In the genomic region with DNA sequence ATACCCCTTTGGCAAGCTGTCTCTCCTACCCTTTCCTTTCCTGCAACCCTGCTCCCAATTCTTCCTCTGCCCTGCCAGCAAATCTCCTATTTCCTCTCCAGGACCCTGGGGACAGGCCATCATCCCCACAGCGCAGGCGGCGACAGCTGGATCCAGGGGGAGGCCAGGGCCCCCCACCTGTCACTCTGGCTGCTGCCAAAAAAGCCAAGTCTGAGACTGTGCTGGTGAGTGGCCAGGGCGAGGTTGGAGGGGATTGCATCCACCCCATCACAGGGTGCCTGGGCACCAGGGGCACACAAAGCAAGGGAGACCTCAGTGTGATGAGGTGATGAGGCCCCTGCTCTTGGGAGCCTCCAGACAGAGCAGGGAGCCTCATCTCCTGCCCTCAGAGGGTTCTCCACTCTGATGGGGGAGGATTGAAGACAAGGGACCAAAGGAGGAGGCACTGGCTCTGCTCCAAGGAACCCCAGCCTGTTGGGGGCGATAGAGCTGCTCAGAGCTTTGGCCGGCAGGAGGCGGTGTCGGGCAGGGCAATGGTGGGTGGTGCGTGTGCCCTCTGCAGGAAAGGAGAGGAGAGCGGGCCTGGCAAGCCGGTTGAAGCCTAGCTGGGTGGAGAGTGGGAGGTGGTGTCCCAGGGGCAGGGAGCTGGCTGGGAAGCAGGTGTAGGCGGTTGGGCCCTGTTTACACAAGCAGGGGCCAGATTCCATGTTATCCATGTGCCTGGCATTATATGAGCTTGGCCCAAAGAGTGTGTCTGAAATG, we compare ENCODE assay signal across 8 cellular contexts. TPM values are rescaled to one million over a fixed set of nuclear protein-coding genes. Genes with fewer than 3 reads are reported as not detected.
DNase-seq lines count a peak whose midpoint lies in the region; ATAC-seq and TF ChIP-seq lines count a peak whose summit lies in the region.

No MANE protein-coding gene starts in this region.

- H3K4me1 Mint-ChIP-seq in chondrocyte (ENCODE audit: low read depth): peaks cover 14% of the 10 kb centered on the region
- H3K4me1 Mint-ChIP-seq in nephron: peaks cover 42% of the 10 kb centered on the region

- ATAC-seq in GM21515 (IDR thresholded peaks at IDR 0.05; ENCODE audit: unreplicated experiment): no peak
- no peak for ATAC-seq in activated CD4-positive, CD25-positive, alpha-beta regulatory T cell treated with anti-CD3 and anti-CD28 coated beads, Interleukin-2, amount 50 U/mL, for 24 hours

- H3K27me3 Mint-ChIP-seq in chondrocyte (ENCODE audit: low read depth): no peaks in the 10 kb centered on the region
- peaks cover 7% of the 10 kb centered on the region for H3K27me3 Mint-ChIP-seq in nephron (ENCODE audit: low read depth)

- H3K9me3 Mint-ChIP-seq in chondrocyte (ENCODE audit: low read depth) (no peaks in the 10 kb centered on the region), nephron (no peaks in the 10 kb centered on the region)

- H3K4me3 Mint-ChIP-seq in chondrocyte (ENCODE audit: unreplicated experiment) (no peak overlapping the region), nephron (no peak overlapping the region)

- DNase-seq in NCI-H2171 (lab: John Stamatoyannopoulos, UW) (peak; percentile 92), chondrocyte (ENCODE audit: low spot score) (peak; percentile 79), GM03348 (ENCODE audit: low spot score) (no peak)
- DNase-seq in activated CD8-positive, alpha-beta memory T cell treated with anti-CD3 and anti-CD28 coated beads, Interleukin-2, amount 50 U/mL, for 48 hours: no peak

- peaks cover 56% of the 10 kb centered on the region for H3K36me3 Mint-ChIP-seq in chondrocyte (ENCODE audit: low read depth)
- H3K36me3 Mint-ChIP-seq in nephron (ENCODE audit: low read depth): peaks cover 24% of the 10 kb centered on the region

- H3K27ac Mint-ChIP-seq in chondrocyte (ENCODE audit: unreplicated experiment) (peak overlapping the region; percentile 68), nephron (peak overlapping the region in 1 of 3 experiments; percentile 62)

- TF ChIP-seq CTCF in GM12873 (IDR thresholded peaks at IDR 0.05; ENCODE audit: insufficient read depth, low read depth, low read length, missing control alignments): peak; percentile 41
- peak; percentile 78 for TF ChIP-seq CTCF in chondrocyte (IDR thresholded peaks at IDR 0.05)
- peak; percentile 25 to 41 (median 29) for TF ChIP-seq CTCF in nephron (IDR thresholded peaks at IDR 0.05; ENCODE audit: unreplicated experiment in 3 of 3)

RNA-seq across cellular contexts. Expression of a gene that starts 15.6 kb away (rescaled TPM):
- 28.9 to 38.0 TPM (median 31.1 TPM) in 3 replicates for total RNA-seq in chondrocyte

RNA-seq across cellular contexts. Expression of a gene that starts 23.6 kb away (rescaled TPM):
- 85.8 to 236 TPM (median 216 TPM) in 3 replicates for total RNA-seq in chondrocyte

RNA-seq across cellular contexts. Expression of a gene that starts 50.4 kb away (rescaled TPM):
- total RNA-seq in chondrocyte: 26.0 to 29.4 TPM (median 27.6 TPM) in 3 replicates

Comparison
In these comparisons a context has a peak if more than half of its experiments do, and no peak if none do; other contexts are left out.
1. DNase-seq: peak in NCI-H2171 (single experiment) and chondrocyte (single experiment); none in GM03348 (single experiment) and activated CD8-positive, alpha-beta memory T cell treated with anti-CD3 and anti-CD28 coated beads, Interleukin-2, amount 50 U/mL, for 48 hours (single experiment).
2. Peak in every context shown above with its lines, with median percentiles within 50 percentile points of each other: CTCF ChIP-seq.